ENCODE assay signal across 8 cellular contexts in the genomic region with DNA sequence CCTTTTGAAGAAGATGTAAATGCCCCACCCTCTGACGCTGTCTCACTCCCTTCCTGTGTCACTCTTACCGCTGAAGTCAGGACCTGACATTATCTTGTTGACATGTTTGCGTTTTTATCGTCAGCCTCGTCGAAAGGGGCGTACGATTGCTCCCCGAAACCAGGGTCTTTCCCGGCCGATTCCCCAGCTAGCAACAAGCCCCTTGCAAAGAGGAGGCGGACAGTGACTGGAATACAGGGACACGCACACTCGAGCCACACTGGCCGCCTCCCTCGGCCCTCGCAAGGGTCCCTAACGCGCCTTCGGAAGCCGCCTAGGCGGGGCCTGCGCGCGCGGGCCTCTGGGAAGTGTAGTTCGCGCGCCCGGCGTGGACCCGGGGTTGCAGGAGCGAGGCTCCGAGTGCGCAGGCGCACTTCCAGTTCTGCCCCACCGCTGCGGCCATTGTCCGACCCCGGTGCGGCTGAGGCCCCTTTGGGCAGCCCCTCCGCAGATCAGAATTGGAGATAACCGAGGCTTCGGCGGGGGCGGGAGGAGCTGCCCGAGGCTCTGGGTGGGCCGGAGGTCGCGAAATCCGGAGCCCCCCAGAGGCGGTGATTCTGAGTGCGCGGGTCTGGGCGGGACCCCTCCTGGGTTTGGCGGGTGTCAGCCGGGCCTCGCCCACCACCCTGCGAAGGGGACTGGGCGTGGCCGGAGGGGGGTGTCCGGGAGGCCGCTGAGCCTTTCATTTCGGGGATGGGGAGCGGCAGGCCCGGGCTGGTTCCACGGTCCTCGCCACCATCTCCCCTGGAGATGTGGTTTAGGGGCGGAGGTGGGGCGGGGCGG. TPM values are rescaled to one million over a fixed set of nuclear protein-coding genes. Genes with fewer than 3 reads are reported as not detected.
A peak's percentile ranks its signal among the peaks of the same experiment; 100 is the strongest.
DNase-seq lines count a peak whose midpoint lies in the region; ATAC-seq and TF ChIP-seq lines count a peak whose summit lies in the region.

A gene (plus strand): TSS at position 412 of the 822 bp plus-strand sequence. CDS start 502 bp downstream, outside the sequence.

- peaks cover 29% of the 10 kb centered on the region for H3K36me3 ChIP-seq in neuron (ENCODE audit: insufficient read depth, low read length)

- peak; percentile 87 for DNase-seq in EH (ENCODE audit: low read depth)
- peak; percentile 70 for DNase-seq in H4 (ENCODE audit: low spot score)
- DNase-seq in LoVo (ENCODE audit: low spot score): peak; percentile 91
- peak; percentile 84 to 89 for DNase-seq in SHP77 (lab: John Stamatoyannopoulos, UW)
- peak; percentile 70 for DNase-seq in activated gamma-delta T cell (lab: John Stamatoyannopoulos, UW)
- peak; percentile 25 to 52 for DNase-seq in foreskin keratinocyte
- DNase-seq in stromal cell of bone marrow (ENCODE audit: low read depth): peak; percentile 66

- no peak for TF ChIP-seq CTCF in foreskin keratinocyte (conservative IDR thresholded peaks at IDR 0.05)

- peak within 1 kb of the TSS; percentile 77 for H3K4me3 ChIP-seq in neuron (ENCODE audit: low read length)

- peaks cover 26% of the 10 kb centered on the region for H3K9me3 ChIP-seq in neuron (ENCODE audit: low read length)

- peak within 1 kb of the TSS; percentile 71 for H2AFZ ChIP-seq in neuron (ENCODE audit: low read depth, low read length)

- peak within 1 kb of the TSS; percentile 52 for H3K27ac ChIP-seq in foreskin keratinocyte

- ATAC-seq in foreskin keratinocyte: peak; percentile 79

- no peaks in the 10 kb centered on the region for H3K27me3 ChIP-seq in foreskin keratinocyte
- no peaks in the 10 kb centered on the region for H3K27me3 ChIP-seq in neuron (ENCODE audit: insufficient read depth, low read length)

- H3K4me1 ChIP-seq in foreskin keratinocyte (no peaks in the 10 kb centered on the region), neuron (ENCODE audit: insufficient read depth, low read length) (peaks cover 8% of the 10 kb centered on the region)

RNA-seq across cellular contexts. Expression of the gene that starts here (rescaled TPM):
- total RNA-seq in H4 (2014; rRNA removed; shearing (Covaris generic)): 7.2 and 9.6 TPM in 2 replicates
- 18.7 and 21.7 TPM in 2 replicates for total RNA-seq in foreskin keratinocyte
- 5.6 and 5.7 TPM in 2 replicates for polyA plus RNA-seq in foreskin keratinocyte

Comparison
In these comparisons a context has a peak if more than half of its experiments do, and no peak if none do; other contexts are left out.
1. Peak in every context shown above with its lines: DNase-seq, ATAC-seq, H3K4me3 ChIP-seq and H3K27ac ChIP-seq.
2. DNase-seq: peak in every context shown above with its lines; median percentile 91 in LoVo; 87 in EH; 86 in SHP77; 70 in H4; 70 in activated gamma-delta T cell; 66 in stromal cell of bone marrow; 38 in foreskin keratinocyte.